21 cellular contexts compared by ENCODE assay signal in genomic region chr10:1894912-1895311, GRCh38.
"Had no signal": no experiment of that assay in that cellular context is flagged by ENCODE, and none has a peak within 500 bp of the region (broad histone marks: within the 10 kb centered on the region; RNA-seq: fewer than 3 reads in every experiment).

No MANE protein-coding gene starts in this region.

- H3K36me3 ChIP-seq: SJSA1 had no signal

- DNase-seq: IMR-90, Kasumi-1, MM.1S, NCI-H1092 treated with DMSO at 0.1 percent for 48 hours, NCI-H1436, NCI-H187, NCI-H2029, NCI-H2081 treated with DMSO at 0.1 percent for 48 hours, NCI-H2171, NCI-H226, NCI-H446, NCI-H510A, NCI-H69, NCI-H774, Right ventricle myocardium superior, RPMI8226, SIG-M5 had no signal

- H3K4me1 ChIP-seq: SJSA1 had no signal

- H3K4me3 ChIP-seq: SJSA1, SK-N-MC had no signal

- H3K9me3 ChIP-seq: SJSA1 had no signal

- H3K27ac ChIP-seq: KMS-11, SJSA1 had no signal

- ATAC-seq: HepG2 had no signal
